Comparison of ENCODE assay signal across 8 cellular contexts in the genomic region with DNA sequence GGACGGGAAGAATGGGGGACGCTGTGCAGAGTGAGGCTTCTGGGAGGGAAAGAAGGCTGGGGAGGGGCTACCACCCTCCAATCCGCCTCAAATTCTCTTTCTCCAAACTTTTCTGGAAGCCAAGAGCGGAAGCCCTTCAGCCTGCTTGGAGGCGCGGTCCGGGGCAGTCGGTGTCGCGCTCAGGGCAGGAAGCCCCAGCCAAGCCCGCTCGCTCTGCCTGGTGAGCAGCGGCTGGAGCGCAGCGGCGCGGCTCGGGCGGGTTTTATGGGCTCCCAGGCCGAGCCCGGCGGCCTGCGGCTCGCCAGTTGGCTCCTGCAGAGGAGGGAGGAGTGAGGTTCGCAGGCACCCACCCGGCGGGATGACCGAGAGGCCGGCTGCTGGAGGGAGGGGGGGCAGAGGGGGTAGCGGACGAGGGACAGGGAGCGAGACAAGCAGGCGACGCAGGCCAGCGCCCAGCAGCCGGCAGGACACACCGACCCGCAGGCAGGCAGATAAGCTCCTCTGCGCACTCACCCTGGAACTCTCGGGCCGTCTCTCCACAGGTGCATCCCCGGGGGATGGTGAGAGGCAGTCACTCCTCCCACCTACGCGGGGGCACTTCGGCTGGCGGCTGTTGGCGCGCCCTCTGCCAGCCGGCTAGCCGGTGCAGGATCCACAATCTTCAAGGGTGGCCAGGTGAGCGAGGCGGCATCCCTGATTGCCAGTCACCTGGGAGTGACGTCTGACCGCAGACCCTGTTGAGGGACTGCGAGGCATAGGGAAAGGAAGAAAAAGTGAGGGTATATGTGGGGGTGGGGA. TPM values are rescaled to one million over a fixed set of nuclear protein-coding genes. Genes with fewer than 3 reads are reported as not detected.
DNase-seq lines count a peak whose midpoint lies in the region; ATAC-seq and TF ChIP-seq lines count a peak whose summit lies in the region.

AVPR1B (minus strand) TSS at position 238 of the 798 bp plus-strand sequence. CDS start 498 bp downstream, outside the sequence.

- H3K4me3 ChIP-seq in heart right ventricle: peak within 1 kb of the TSS; percentile 27 to 60 (median 52)

- peaks cover 0 to 20% (median 12%) of the 10 kb centered on the region in 11 donors for H3K9me3 ChIP-seq in heart right ventricle

- H3K27ac ChIP-seq in heart right ventricle: peak within 1 kb of the TSS in 2 of 10 donors; percentile 3 to 20

- H3K4me1 ChIP-seq in heart right ventricle: peaks cover 0 to 21% (median 12%) of the 10 kb centered on the region in 9 donors

- 1 to 2% methylated on average over 55 of the region's 55 CpGs for WGBS in heart right ventricle, 2 donors

- intact Hi-C loops in activated T-helper 1 cell treated with anti-CD3 and anti-CD28 coated beads, Interleukin-12 subunit alpha, Interleukin-12 subunit beta, Interleukin-2, Interleukin-4 antibody, amounts not matched to agents 30 ng/mL and 10 ng/mL and 1 ng/mL, durations not matched to agents 14 hours and 24 hours and 36 hours (cut with micrococcal nuclease): no loop called here
- intact Hi-C loops in heart right ventricle (cut with DNase I): no loop called here

- DNase-seq in EH (ENCODE audit: low read depth) (peak; percentile 54), NCI-H1417 (lab: John Stamatoyannopoulos, UW) (peak; percentile 79 to 84 (median 82)), heart right ventricle (peak; percentile 36 to 47), renal cortical epithelial cell (ENCODE audit: low read depth) (peak; percentile 25), kidney glomerular epithelial cell (lab: John Stamatoyannopoulos, UW) (no peak)
- DNase-seq in activated T-helper 1 cell treated with anti-CD3 and anti-CD28 coated beads, Interleukin-12 subunit alpha, Interleukin-12 subunit beta, Interleukin-2, Interleukin-4 antibody, amounts not matched to agents 30 ng/mL and 10 ng/mL and 1 ng/mL, durations not matched to agents 14 hours and 24 hours and 36 hours (ENCODE audit: low spot score): no peak

- peak within 1 kb of the TSS; percentile 1 for H3K4me3 Mint-ChIP-seq in activated T-helper 1 cell treated with anti-CD3 and anti-CD28 coated beads, Interleukin-12 subunit alpha, Interleukin-12 subunit beta, Interleukin-2, Interleukin-4 antibody, amounts not matched to agents 30 ng/mL and 10 ng/mL and 1 ng/mL, durations not matched to agents 14 hours and 24 hours and 36 hours

- H3K27me3 ChIP-seq in heart right ventricle: peaks cover 0 to 36% (median 0%) of the 10 kb centered on the region in 7 donors

- peak; percentile 79 to 89 (median 86) for ATAC-seq in heart right ventricle
- ATAC-seq in HG03521 (IDR thresholded peaks at IDR 0.05; ENCODE audit: unreplicated experiment): no peak
- no peak for ATAC-seq in GM19023 (IDR thresholded peaks at IDR 0.05; ENCODE audit: unreplicated experiment)

- peaks cover 6% of the 10 kb centered on the region for H3K4me1 Mint-ChIP-seq in activated T-helper 1 cell treated with anti-CD3 and anti-CD28 coated beads, Interleukin-12 subunit alpha, Interleukin-12 subunit beta, Interleukin-2, Interleukin-4 antibody, amounts not matched to agents 30 ng/mL and 10 ng/mL and 1 ng/mL, durations not matched to agents 14 hours and 24 hours and 36 hours (ENCODE audit: low read depth)

- H3K27ac Mint-ChIP-seq in activated T-helper 1 cell treated with anti-CD3 and anti-CD28 coated beads, Interleukin-12 subunit alpha, Interleukin-12 subunit beta, Interleukin-2, Interleukin-4 antibody, amounts not matched to agents 30 ng/mL and 10 ng/mL and 1 ng/mL, durations not matched to agents 14 hours and 24 hours and 36 hours: no peak within 1 kb of the TSS

- peaks cover 3% of the 10 kb centered on the region for H3K36me3 Mint-ChIP-seq in activated T-helper 1 cell treated with anti-CD3 and anti-CD28 coated beads, Interleukin-12 subunit alpha, Interleukin-12 subunit beta, Interleukin-2, Interleukin-4 antibody, amounts not matched to agents 30 ng/mL and 10 ng/mL and 1 ng/mL, durations not matched to agents 14 hours and 24 hours and 36 hours (ENCODE audit: low read depth)

- H3K9me3 Mint-ChIP-seq in activated T-helper 1 cell treated with anti-CD3 and anti-CD28 coated beads, Interleukin-12 subunit alpha, Interleukin-12 subunit beta, Interleukin-2, Interleukin-4 antibody, amounts not matched to agents 30 ng/mL and 10 ng/mL and 1 ng/mL, durations not matched to agents 14 hours and 24 hours and 36 hours: peaks cover 23% of the 10 kb centered on the region

- H3K27me3 Mint-ChIP-seq in activated T-helper 1 cell treated with anti-CD3 and anti-CD28 coated beads, Interleukin-12 subunit alpha, Interleukin-12 subunit beta, Interleukin-2, Interleukin-4 antibody, amounts not matched to agents 30 ng/mL and 10 ng/mL and 1 ng/mL, durations not matched to agents 14 hours and 24 hours and 36 hours (ENCODE audit: insufficient read depth): peaks cover 43% of the 10 kb centered on the region

- no peaks in the 10 kb centered on the region for H3K36me3 ChIP-seq in heart right ventricle

- TF ChIP-seq CTCF in heart right ventricle (IDR thresholded peaks at IDR 0.05): peak in 2 of 9 donors; percentile 26 to 34

RNA-seq across cellular contexts. Expression of gene AVPR1B, which starts in this region (rescaled TPM):
- not detected in 2 replicates for total RNA-seq in activated T-helper 1 cell treated with anti-CD3 and anti-CD28 coated beads, Interleukin-12 subunit alpha, Interleukin-12 subunit beta, Interleukin-2, Interleukin-4 antibody, amounts not matched to agents 30 ng/mL and 10 ng/mL and 1 ng/mL, durations not matched to agents 14 hours and 24 hours and 36 hours
- total RNA-seq in heart right ventricle: not detected
- polyA plus RNA-seq in heart right ventricle: not detected
- total RNA-seq in renal cortical epithelial cell: not detected in 2 replicates

Comparison
In these comparisons a context has a peak if more than half of its experiments do, and no peak if none do; other contexts are left out.
1. Peak in DNase-seq, ATAC-seq and H3K4me3 ChIP-seq in heart right ventricle; RNA of the gene not detected or under 1 TPM.
2. Peak in DNase-seq in renal cortical epithelial cell; RNA of the gene not detected or under 1 TPM.
3. DNase-seq: peak in EH (single experiment) and NCI-H1417 (3 of 3); none in activated T-helper 1 cell treated with anti-CD3 and anti-CD28 coated beads, Interleukin-12 subunit alpha, Interleukin-12 subunit beta, Interleukin-2, Interleukin-4 antibody, amounts not matched to agents 30 ng/mL and 10 ng/mL and 1 ng/mL, durations not matched to agents 14 hours and 24 hours and 36 hours (single experiment) and kidney glomerular epithelial cell (single experiment).